8 cellular contexts compared by ENCODE assay signal in the genomic region with DNA sequence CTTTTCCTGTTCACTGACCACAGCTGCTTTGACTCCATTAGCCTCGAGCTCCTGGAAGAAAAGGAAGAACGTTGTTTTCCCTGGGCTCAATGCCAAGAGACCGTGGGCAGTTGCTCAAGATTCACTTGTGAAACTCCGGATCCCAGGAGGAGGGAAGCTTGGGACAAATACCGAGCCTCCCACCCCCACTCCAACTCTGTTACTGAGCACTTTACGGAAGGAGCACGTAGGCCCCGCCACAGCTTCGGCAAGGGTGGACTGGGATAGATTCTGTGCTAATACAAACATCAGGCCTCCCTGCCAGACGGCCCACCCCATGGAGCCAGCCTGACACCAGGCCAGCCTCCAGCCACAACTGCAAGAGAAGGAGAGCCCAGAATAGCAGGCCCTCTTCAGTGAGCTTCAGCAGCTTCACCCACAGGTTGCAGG. TPM values are rescaled to one million over a fixed set of nuclear protein-coding genes. Genes with fewer than 3 reads are reported as not detected.
DNase-seq lines count a peak whose midpoint lies in the region; ATAC-seq and TF ChIP-seq lines count a peak whose summit lies in the region.

No MANE protein-coding gene starts in this region.

- no peak for TF ChIP-seq POLR2A in spleen (IDR thresholded peaks at IDR 0.05)
- TF ChIP-seq POLR2A in erythroblast (IDR thresholded peaks at IDR 0.05; ENCODE audit: low read length), result no peak

- H3K4me1 ChIP-seq in HEK293 (ENCODE audit: control insufficient read depth, insufficient read depth, low read length), result peaks cover 9% of the 10 kb centered on the region; the same call in 1 of the 2 replicates
- H3K4me1 ChIP-seq in hepatocyte (ENCODE audit: insufficient read depth), result no peaks in the 10 kb centered on the region
- peaks cover 2 to 41% (median 20%) of the 10 kb centered on the region in 6 donors for H3K4me1 ChIP-seq in spleen

- H3K27ac ChIP-seq in HEK293 (ENCODE audit: extremely low read depth, low read depth, low read length) (peak overlapping the region; percentile 56), hepatocyte (peak overlapping the region; percentile 89), spleen (peak overlapping the region; percentile 3 to 79 (median 64))

- DNase-seq in astrocyte of the cerebellum (ENCODE audit: low read depth) (peak; percentile 98), hepatocyte (ENCODE audit: low spot score) (peak; percentile 78), spleen (no peak), NCI-H524 (lab: John Stamatoyannopoulos, UW) (no peak), erythroblast (lab: John Stamatoyannopoulos, UW) (no peak)

- TF ChIP-seq CTCF in HEK293 (tag by site-specific recombination; IDR thresholded peaks at IDR 0.05) (no peak), astrocyte of the cerebellum (IDR thresholded peaks at IDR 0.05; ENCODE audit: low read depth, low read length, missing control alignments) (no peak), hepatocyte (IDR thresholded peaks at IDR 0.05; ENCODE audit: poor library complexity) (no peak), spleen (IDR thresholded peaks at IDR 0.05 in 8 of 11, conservative IDR thresholded peaks at IDR 0.05 in 3 of 11) (no peak)

- H2AFZ ChIP-seq in hepatocyte, result no peak overlapping the region

- no peak overlapping the region for H3K4me3 ChIP-seq in HEK293 (ENCODE audit: low read depth, low read length)
- peak overlapping the region; percentile 10 for H3K4me3 ChIP-seq in astrocyte of the cerebellum (ENCODE audit: low read depth, low read length)
- H3K4me3 ChIP-seq in hepatocyte, result no peak overlapping the region
- no peak overlapping the region for H3K4me3 ChIP-seq in spleen

- no peaks in the 10 kb centered on the region for H4K20me1 ChIP-seq in hepatocyte (ENCODE audit: insufficient read depth, poor library complexity, severe bottlenecking)

- intact Hi-C loops in spleen (cut with DNase I; ENCODE audit: low total_unique reads), result no loop called here

- in situ Hi-C loops in astrocyte of the cerebellum (cut with HindIII; ENCODE audit: low sequenced_read_pairs), result no loop called here

- ATAC-seq in HG03175 (IDR thresholded peaks at IDR 0.05; ENCODE audit: unreplicated experiment), result no peak
- ATAC-seq in GM18511 (IDR thresholded peaks at IDR 0.05; ENCODE audit: unreplicated experiment), result no peak

- 32% methylated on average over 10 of the region's 10 CpGs for WGBS in hepatocyte (ENCODE audit: low lambda C conversion rate, missing lambda C conversion rate)
- WGBS in spleen, 5 donors, result 20 to 41% (median 39%) methylated on average over 8 to 10 of the region's 10 CpGs

- peak overlapping the region; percentile 20 for H3K4me2 ChIP-seq in hepatocyte

- no peaks in the 10 kb centered on the region for H3K27me3 ChIP-seq in hepatocyte
- H3K27me3 ChIP-seq in spleen (replicated peaks in 1 of 7), result no peaks in the 10 kb centered on the region

- H3K36me3 ChIP-seq in HEK293 (ENCODE audit: control insufficient read depth in 2 of 2, insufficient read depth in 1 of 2, low read length in 2 of 2) (peaks cover 0 to 21% of the 10 kb centered on the region in 2 experiments; a peak in 2 of 3 replicates), hepatocyte (replicated peaks; ENCODE audit: insufficient read depth, low read depth) (no peaks in the 10 kb centered on the region), spleen (peaks cover 0 to 43% (median 29%) of the 10 kb centered on the region in 6 donors)

- CTCF ChIA-PET in HEK293 (lab: Yijun Ruan, JAX), result interaction anchor here (0.6 to 1.3 kb wide), 3 partner anchors 69 to 414 kb away, joined by 3 to 9 read pairs (median 3); no protein-coding TSS in a partner anchor

- H3K79me2 ChIP-seq in hepatocyte, result no peaks in the 10 kb centered on the region

- H3K9me3 ChIP-seq in HEK293 (ENCODE audit: control insufficient read depth, insufficient read depth, low read depth, low read length) (no peaks in the 10 kb centered on the region), hepatocyte (ENCODE audit: low read depth) (no peaks in the 10 kb centered on the region), spleen (no peaks in the 10 kb centered on the region)

- POLR2A ChIA-PET in HEK293 (lab: Yijun Ruan, JAX), result interaction anchor here (1.5 kb wide), 1 partner anchor 83 kb away, joined by 3 read pairs; no protein-coding TSS in a partner anchor

- no peaks in the 10 kb centered on the region for H3K9me2 ChIP-seq in hepatocyte (replicated peaks; ENCODE audit: insufficient read depth)

TF ChIP-seq in HEK293, 187 proteins besides CTCF, POLR2A, EP300 and RAD21:
- TF ChIP-seq, protein P1, sequence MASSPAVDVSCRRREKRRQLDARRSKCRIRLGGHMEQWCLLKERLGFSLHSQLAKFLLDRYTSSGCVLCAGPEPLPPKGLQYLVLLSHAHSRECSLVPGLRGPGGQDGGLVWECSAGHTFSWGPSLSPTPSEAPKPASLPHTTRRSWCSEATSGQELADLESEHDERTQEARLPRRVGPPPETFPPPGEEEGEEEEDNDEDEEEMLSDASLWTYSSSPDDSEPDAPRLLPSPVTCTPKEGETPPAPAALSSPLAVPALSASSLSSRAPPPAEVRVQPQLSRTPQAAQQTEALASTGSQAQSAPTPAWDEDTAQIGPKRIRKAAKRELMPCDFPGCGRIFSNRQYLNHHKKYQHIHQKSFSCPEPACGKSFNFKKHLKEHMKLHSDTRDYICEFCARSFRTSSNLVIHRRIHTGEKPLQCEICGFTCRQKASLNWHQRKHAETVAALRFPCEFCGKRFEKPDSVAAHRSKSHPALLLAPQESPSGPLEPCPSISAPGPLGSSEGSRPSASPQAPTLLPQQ (tag by site-specific recombination; IDR thresholded peaks at IDR 0.05), result 0 out of 2 replicates have a peak, but pooled peaks have one; percentile 16
- TF ChIP-seq ZBTB48 (tag by site-specific recombination; IDR thresholded peaks at IDR 0.05) (peak; percentile 92), SCRT2 (tag by site-specific recombination; IDR thresholded peaks at IDR 0.05) (peak; percentile 38; the same call in 1 of the 2 replicates), ZFHX2 (tag by site-specific recombination; conservative IDR thresholded peaks at IDR 0.05) (0 out of 2 replicates have a peak, but pooled peaks have one; percentile 55), YY2 (tag by site-specific recombination; IDR thresholded peaks at IDR 0.05) (no peak), ZBTB17 (tag by site-specific recombination; IDR thresholded peaks at IDR 0.05) (peak; percentile 41; the same call in 1 of the 2 replicates), ZNF544 (tag by site-specific recombination; IDR thresholded peaks at IDR 0.05) (no peak), EGR2 (tag by site-specific recombination; IDR thresholded peaks at IDR 0.05; ENCODE audit: low read depth) (peak; percentile 70)
- TF ChIP-seq, protein P2, sequence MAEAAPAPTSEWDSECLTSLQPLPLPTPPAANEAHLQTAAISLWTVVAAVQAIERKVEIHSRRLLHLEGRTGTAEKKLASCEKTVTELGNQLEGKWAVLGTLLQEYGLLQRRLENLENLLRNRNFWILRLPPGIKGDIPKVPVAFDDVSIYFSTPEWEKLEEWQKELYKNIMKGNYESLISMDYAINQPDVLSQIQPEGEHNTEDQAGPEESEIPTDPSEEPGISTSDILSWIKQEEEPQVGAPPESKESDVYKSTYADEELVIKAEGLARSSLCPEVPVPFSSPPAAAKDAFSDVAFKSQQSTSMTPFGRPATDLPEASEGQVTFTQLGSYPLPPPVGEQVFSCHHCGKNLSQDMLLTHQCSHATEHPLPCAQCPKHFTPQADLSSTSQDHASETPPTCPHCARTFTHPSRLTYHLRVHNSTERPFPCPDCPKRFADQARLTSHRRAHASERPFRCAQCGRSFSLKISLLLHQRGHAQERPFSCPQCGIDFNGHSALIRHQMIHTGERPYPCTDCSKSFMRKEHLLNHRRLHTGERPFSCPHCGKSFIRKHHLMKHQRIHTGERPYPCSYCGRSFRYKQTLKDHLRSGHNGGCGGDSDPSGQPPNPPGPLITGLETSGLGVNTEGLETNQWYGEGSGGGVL (tag by site-specific recombination; IDR thresholded peaks at IDR 0.05), result peak; percentile 56

RNA-seq across cellular contexts. Expression of a gene that starts 10.7 kb away (rescaled TPM):
- total RNA-seq in hepatocyte (7.3 and 8.8 TPM in 2 replicates), spleen (10 to 100 TPM in 6 of 7 donors, 1 to 10 TPM in 1; 9.3 to 19.5 (median 13.6) TPM)
- polyA plus RNA-seq in hepatocyte (4.4 and 5.3 TPM in 2 replicates), spleen (10 to 100 TPM; 12.5 to 20.2 (median 13.6) TPM)

RNA-seq across cellular contexts. Expression of a gene that starts 28.8 kb away (rescaled TPM):
- total RNA-seq in hepatocyte, result 116 and 133 TPM in 2 replicates
- polyA plus RNA-seq in hepatocyte, result 147 and 151 TPM in 2 replicates
- total RNA-seq in spleen, result 10 to 100 TPM; 32.8 to 61.4 (median 47.1) TPM
- 10 to 100 TPM; 16.3 to 35.3 (median 18.0) TPM for polyA plus RNA-seq in spleen

Comparison
In these comparisons a context has a peak if more than half of its experiments do, and no peak if none do; other contexts are left out.
1. DNase-seq: peak in astrocyte of the cerebellum (single experiment) and hepatocyte (single experiment); none in spleen (single experiment), NCI-H524 (0 of 2) and erythroblast (0 of 2).
2. Peak in every context shown above with its lines, with median percentiles within 50 percentile points of each other: H3K27ac ChIP-seq.